In genomic region chr3:16279010-16279409, GRCh38 we compare ENCODE assay signal across 25 cellular contexts.
"Had no signal": no experiment of that assay in that cellular context is flagged by ENCODE, and none has a peak within 500 bp of the region (broad histone marks: within the 10 kb centered on the region; RNA-seq: fewer than 3 reads in every experiment).

No MANE protein-coding gene starts in this region.

- H3K9me3 ChIP-seq: lower lobe of right lung, ovary, stomach, testis, thyroid gland, transverse colon, upper lobe of left lung, vagina had no signal

- H3K27ac ChIP-seq: lower lobe of right lung, ovary, stomach, testis, thyroid gland, transverse colon, upper lobe of left lung, vagina had no signal

- H3K4me3 ChIP-seq: lower lobe of right lung, ovary, skin epidermis, stomach, testis, thyroid gland, transverse colon, upper lobe of left lung, vagina had no signal

- H3K4me1 ChIP-seq: lower lobe of right lung, stomach, testis, thyroid gland, upper lobe of left lung, vagina had no signal

- H3K36me3 ChIP-seq: ovary, thyroid gland had no signal

- H3K27me3 ChIP-seq: ovary, stomach, testis, thyroid gland, transverse colon, upper lobe of left lung, vagina had no signal

- ATAC-seq: left lobe of liver; naive thymus-derived CD4-positive, alpha-beta T cell; natural killer cell treated with Interleukin-12 subunit alpha and Interleukin-12 subunit beta and Interleukin-15 and Interleukin-18, amount 100 ng/mL, for 72 hours; stimulated activated naive B cell treated with anti-CD40 and anti-IgM and Interleukin-4, amounts not matched to agents 10 μg/mL and 1 μg/mL and 100 μg/mL, for 72 hours; stimulated activated naive CD8-positive, alpha-beta T cell treated with anti-CD3 and anti-CD28 coated beads, Interleukin-15, Interleukin-2, amounts not matched to agents 100 U/mL and 50 U/mL, for 24 hours had no signal

- DNase-seq: hippocampal formation; kidney glomerular epithelial cell; left cardiac atrium; lower lobe of right lung; mammary epithelial cell; mesenchymal stem cell; naive thymus-derived CD4-positive, alpha-beta T cell; ovary; retina; right cardiac atrium; stimulated activated CD4-positive, alpha-beta T cell treated with anti-CD3 and anti-CD28 coated beads, Interleukin-12 subunit alpha, Interleukin-12 subunit beta, amount 100 ng/mL, for 4 hours; stimulated activated CD4-positive, alpha-beta T cell treated with anti-CD3 and anti-CD28 coated beads, Interleukin-15, amount 100 ng/mL, for 24 hours; stimulated activated CD4-positive, alpha-beta T cell treated with anti-CD3 and anti-CD28 coated beads, Interleukin-2, amount 100 ng/mL, for 24 hours; stimulated activated CD4-positive, alpha-beta T cell treated with anti-CD3 and anti-CD28 coated beads, Interleukin-4, amount 100 ng/mL, for 1 hour; stimulated activated naive B cell treated with anti-CD40 and anti-IgM and Interleukin-4, amounts not matched to agents 10 μg/mL and 1 μg/mL and 100 μg/mL, for 72 hours; stimulated activated naive CD8-positive, alpha-beta T cell treated with anti-CD3 and anti-CD28 coated beads, Interleukin-15, Interleukin-2, amounts not matched to agents 100 U/mL and 50 U/mL, for 24 hours; stomach; testis; thyroid gland; transverse colon; upper lobe of left lung had no signal
